In the genomic region with DNA sequence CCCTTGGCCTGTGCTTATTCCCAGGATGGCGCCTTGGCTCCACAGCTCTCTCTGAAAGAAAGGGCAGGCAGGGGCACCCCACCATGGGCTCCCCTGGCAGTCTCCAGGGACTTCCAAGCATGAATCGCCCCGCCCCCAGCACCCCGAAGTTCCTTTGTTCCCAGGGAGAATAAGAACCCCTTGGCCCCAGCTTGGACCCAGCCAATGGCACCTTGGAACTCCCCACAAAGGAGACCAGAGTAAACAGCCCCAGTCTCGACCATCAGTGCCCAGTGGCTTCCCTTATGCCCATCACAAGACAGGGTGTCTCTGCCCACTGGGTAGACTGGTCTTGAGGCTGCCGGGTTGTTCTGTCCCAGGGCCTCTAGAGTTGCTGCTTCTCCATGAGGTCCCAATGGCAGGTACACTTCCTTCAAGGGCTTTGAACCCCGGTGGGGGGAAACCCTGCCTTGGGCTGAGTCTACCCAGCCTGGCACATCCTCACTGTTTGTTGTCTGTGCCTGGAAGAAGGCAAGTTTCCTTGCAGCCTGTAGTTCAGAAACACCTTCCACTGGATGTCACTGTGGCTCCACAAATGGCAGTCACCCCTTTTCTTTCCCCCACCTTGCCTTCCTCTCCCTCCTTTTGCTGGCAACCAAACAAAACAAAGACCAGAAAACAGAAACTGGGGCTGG, we compare ENCODE assay signal across 17 cellular contexts. TPM values are rescaled to one million over a fixed set of nuclear protein-coding genes. Genes with fewer than 3 reads are reported as not detected.
A peak's percentile ranks its signal among the peaks of the same experiment; 100 is the strongest.
DNase-seq lines count a peak whose midpoint lies in the region; ATAC-seq and TF ChIP-seq lines count a peak whose summit lies in the region.
"Had no signal": no experiment of that assay in that cellular context is flagged by ENCODE, and none has a peak within 500 bp of the region (broad histone marks: within the 10 kb centered on the region; RNA-seq: fewer than 3 reads in every experiment).

No MANE protein-coding gene starts in this region.

- no peak overlapping the region for H3K27ac ChIP-seq in spleen
- no peak overlapping the region for H3K27ac ChIP-seq in PC-9
- H3K27ac ChIP-seq: Peyer's patch had no signal

- H3K4me3 ChIP-seq in H7 (ENCODE audit: insufficient read depth, low read depth, low read length), result no peak overlapping the region
- no peak overlapping the region for H3K4me3 ChIP-seq in spleen
- no peak overlapping the region for H3K4me3 ChIP-seq in PC-9
- H3K4me3 ChIP-seq: Peyer's patch had no signal

- POLR2A ChIA-PET in PC-9 (lab: Charles Lee; ENCODE audit: unreplicated experiment), result no interaction called here

- peaks cover 11% of the 10 kb centered on the region for H3K36me3 Mint-ChIP-seq in effector memory CD8-positive, alpha-beta T cell (ENCODE audit: insufficient read depth)
- H3K36me3 Mint-ChIP-seq: IgD-negative memory B cell had no signal

- H3K27me3 ChIP-seq in H7 (ENCODE audit: control insufficient read depth, insufficient read depth, low read length) (no peaks in the 10 kb centered on the region), spleen (replicated peaks in 1 of 7) (no peaks in the 10 kb centered on the region), PC-9 (ENCODE audit: insufficient read depth, low read depth) (no peaks in the 10 kb centered on the region)
- H3K27me3 ChIP-seq: BE2C, Peyer's patch had no signal

- BruUV-seq in PC-9 (replicated peaks; lab: Mats Ljungman, UMichigan), result no TSS peak

- peaks cover 23 to 25% of the 10 kb centered on the region in 2 donors for H3K4me1 Mint-ChIP-seq in effector memory CD8-positive, alpha-beta T cell (ENCODE audit: low read depth in 2 of 2)

- H3K9me3 ChIP-seq in spleen (no peaks in the 10 kb centered on the region), PC-9 (ENCODE audit: insufficient read depth, low read depth) (no peaks in the 10 kb centered on the region)
- H3K9me3 ChIP-seq: BE2C, Peyer's patch had no signal

- no peak overlapping the region for H2AFZ ChIP-seq in PC-9

- no peak for ATAC-seq in effector memory CD8-positive, alpha-beta T cell (replicated peaks)
- ATAC-seq: HCT116 had no signal

- peak overlapping the region; percentile 95 to 96 for H3K27ac Mint-ChIP-seq in effector memory CD8-positive, alpha-beta T cell

- TF ChIP-seq POLR2A in spleen (IDR thresholded peaks at IDR 0.05), result no peak

- no peak overlapping the region for H3K4me3 Mint-ChIP-seq in effector memory CD8-positive, alpha-beta T cell
- H3K4me3 Mint-ChIP-seq: IgD-negative memory B cell had no signal

- H3K9me3 Mint-ChIP-seq in effector memory CD8-positive, alpha-beta T cell, result no peaks in the 10 kb centered on the region
- H3K9me3 Mint-ChIP-seq: IgD-negative memory B cell had no signal

- H3K4me1 ChIP-seq in spleen (peaks cover 16 to 39% (median 30%) of the 10 kb centered on the region in 6 donors), PC-9 (replicated peaks; ENCODE audit: insufficient read depth) (no peaks in the 10 kb centered on the region)
- H3K4me1 ChIP-seq: BE2C had no signal

- WGBS in spleen, 5 donors, result 72 to 93% (median 83%) methylated on average over 1 to 7 of the region's 7 CpGs

- H3F3A ChIP-seq in PC-9 (ENCODE audit: insufficient read depth, low read depth), result no peaks in the 10 kb centered on the region

- intact Hi-C loops in spleen (cut with DNase I; ENCODE audit: low total_unique reads) (no loop called here), PC-9 (cut with micrococcal nuclease; ENCODE audit: unreplicated experiment) (loop anchor here (10.0 kb wide), 7 partner anchors 215 to 1265 kb away; a partner anchor contains a TSS)

- H3K79me2 ChIP-seq in PC-9 (ENCODE audit: low read depth), result no peaks in the 10 kb centered on the region

- H3K36me3 ChIP-seq in H7 (replicated peaks; ENCODE audit: control insufficient read depth, insufficient read depth, low read length) (no peaks in the 10 kb centered on the region), spleen (peaks cover 0 to 4% (median 0%) of the 10 kb centered on the region in 6 donors), PC-9 (ENCODE audit: low read depth) (no peaks in the 10 kb centered on the region)
- H3K36me3 ChIP-seq: BE2C, Peyer's patch had no signal

- DNase-seq in activated T-cell treated with anti-CD3 and anti-CD28 coated beads, Interleukin-2, amount 50 U/mL, for 48 hours, result peak; percentile 16 to 18
- no peak for DNase-seq in activated T-cell treated with anti-CD3 and anti-CD28 coated beads for 4 hours
- peak; percentile 10 for DNase-seq in H7
- DNase-seq in effector memory CD8-positive, alpha-beta T cell, result no peak
- DNase-seq in spleen, result peak; percentile 72
- DNase-seq in NCI-H748 treated with DMSO at 0.1 percent for 48 hours (lab: John Stamatoyannopoulos, UW), result no peak
- no peak for DNase-seq in PC-9
- DNase-seq: ACHN, BE2C, DMS 273 treated with DMSO at 0.1 percent for 48 hours, NCI-H1417 treated with DMSO at 0.1 percent for 48 hours, NCI-H2029, NCI-H510A, Peyer's patch, SHP77 treated with DMSO at 0.1 percent for 48 hours had no signal

- H4K20me1 ChIP-seq in PC-9 (ENCODE audit: insufficient read depth), result no peaks in the 10 kb centered on the region

- TF ChIP-seq CTCF in spleen (IDR thresholded peaks at IDR 0.05 in 8 of 11, conservative IDR thresholded peaks at IDR 0.05 in 3 of 11), result no peak
- TF ChIP-seq CTCF in PC-9 (conservative IDR thresholded peaks at IDR 0.05), result no peak

- H3K27me3 Mint-ChIP-seq in effector memory CD8-positive, alpha-beta T cell, result no peaks in the 10 kb centered on the region

- CTCF ChIA-PET in PC-9 (lab: Charles Lee), result no interaction called here

- no peak overlapping the region for H3K4me2 ChIP-seq in PC-9

- no peaks in the 10 kb centered on the region for H3K9me2 ChIP-seq in PC-9 (ENCODE audit: insufficient read depth)

RNA-seq across cellular contexts. Expression of a gene that starts 30.8 kb away (rescaled TPM):
- 7.5 and 12.0 TPM in 2 replicates for total RNA-seq in H7 (2014; rRNA removed; shearing (Covaris generic))
- 10 to 100 TPM; 15.7 to 46.7 (median 30.9) TPM for total RNA-seq in spleen
- 10 to 100 TPM; 24.3 to 31.6 (median 27.9) TPM for polyA plus RNA-seq in spleen
- 76.6 and 99.3 TPM in 2 replicates for total RNA-seq in PC-9 (2021)

Comparison
In these comparisons a context has a peak if more than half of its experiments do, and no peak if none do; other contexts are left out.
1. DNase-seq: peak in activated T-cell treated with anti-CD3 and anti-CD28 coated beads, Interleukin-2, amount 50 U/mL, for 48 hours (2 of 2), H7 (single experiment) and spleen (single experiment); none in activated T-cell treated with anti-CD3 and anti-CD28 coated beads for 4 hours (single experiment), effector memory CD8-positive, alpha-beta T cell (0 of 3), NCI-H748 treated with DMSO at 0.1 percent for 48 hours (single experiment) and PC-9 (0 of 2).